ENCODE assay signal across 26 cellular contexts in genomic region chr3:33590541-33590940, GRCh38.
A peak's percentile ranks its signal among the peaks of the same experiment; 100 is the strongest.
DNase-seq lines count a peak whose midpoint lies in the region; ATAC-seq, FAIRE-seq and TF ChIP-seq lines count a peak whose summit lies in the region.
"Had no signal": no experiment of that assay in that cellular context is flagged by ENCODE, and none has a peak within 500 bp of the region (broad histone marks: within the 10 kb centered on the region; RNA-seq: fewer than 3 reads in every experiment).

No MANE protein-coding gene starts in this region.

- no peak overlapping the region for H3K9ac ChIP-seq in HepG2 (ENCODE audit: insufficient read depth, low read depth, low read length)
- H3K9ac ChIP-seq: BLaER1 treated with 17β-estradiol and CSF1 and Interleukin-3, amounts not matched to agents 10 nM and 100 nM had no signal

- H3K4me2 ChIP-seq in HepG2 (ENCODE audit: low read depth, low read length): no peak overlapping the region
- H3K4me2 ChIP-seq: A549, GM23338 had no signal

- H3K4me1 Mint-ChIP-seq in T-helper 17 cell: peaks cover 2% of the 10 kb centered on the region
- no peaks in the 10 kb centered on the region for H3K4me1 Mint-ChIP-seq in memory B cell
- H3K4me1 Mint-ChIP-seq: CD8-positive, alpha-beta memory T cell; GM23338 had no signal

- no peak overlapping the region for H2AFZ ChIP-seq in HepG2 (ENCODE audit: low read length)
- H2AFZ ChIP-seq: GM23338 had no signal

- FAIRE-seq in HepG2 (lab: Jason Lieb, UNC): no peak
- FAIRE-seq: A549, D721Med, GM12891, GM18507, H54 had no signal

- TF ChIP-seq CTCF in HepG2 (CRISPR knock-in tag; IDR thresholded peaks at IDR 0.05) (no peak), right lobe of liver (IDR thresholded peaks at IDR 0.05) (no peak)

- no peak for DNase-seq in HepG2 (ENCODE audit: low spot score)
- no peak for DNase-seq in right lobe of liver
- no peak for DNase-seq in T-helper 17 cell
- no peak for DNase-seq in memory B cell (ENCODE audit: low spot score in 2 of 2)
- DNase-seq in SKM-1 treated with dmso at 0.1 percent for 144 hours (lab: John Stamatoyannopoulos, UW; ENCODE audit: unreplicated experiment): no peak
- no peak for DNase-seq in DMS53 treated with DMSO at 0.1 percent for 48 hours (lab: John Stamatoyannopoulos, UW; ENCODE audit: unreplicated experiment)
- no peak for DNase-seq in central memory CD4-positive, alpha-beta T cell
- DNase-seq: 8988T; ACHN; AML-193; BE2C; CD4-positive, alpha-beta T cell; CD8-positive, alpha-beta memory T cell; DMS 273 treated with DMSO at 0.1 percent for 48 hours; DMS79 treated with DMSO at 0.1 percent for 48 hours; GF-D8; HFFc6 had no signal

- TF ChIP-seq RAD21 in HepG2 (CRISPR knock-in tag; IDR thresholded peaks at IDR 0.05): no peak

- WGBS in HepG2 (ENCODE audit: low lambda C conversion rate): 96% methylated on average over 2 of the region's 2 CpGs
- 93% methylated on average over 2 of the region's 2 CpGs for WGBS in right lobe of liver (ENCODE audit: insufficient coverage, low coverage, low lambda C conversion rate, missing lambda C conversion rate)

- BruUV-seq in HepG2 (replicated peaks; lab: Mats Ljungman, UMichigan): no TSS peak

- H3K27me3 ChIP-seq in HepG2 (ENCODE audit: control insufficient read depth in 1 of 2, insufficient read depth in 2 of 2, low read length in 2 of 2) (no peaks in the 10 kb centered on the region), right lobe of liver (no peaks in the 10 kb centered on the region)
- H3K27me3 ChIP-seq: BE2C; BLaER1 treated with 17β-estradiol and CSF1 and Interleukin-3, amounts not matched to agents 10 nM and 100 nM had no signal

- H4K20me1 ChIP-seq in HepG2 (ENCODE audit: insufficient read depth, low read length): no peaks in the 10 kb centered on the region
- H4K20me1 ChIP-seq: BLaER1 treated with 17β-estradiol and CSF1 and Interleukin-3, amounts not matched to agents 10 nM and 100 nM had no signal

- TF ChIP-seq POLR2A in HepG2 (IDR thresholded peaks at IDR 0.05; ENCODE audit: insufficient read depth in 1 of 2, low read depth in 2 of 2, low read length in 2 of 2) (no peak), right lobe of liver (IDR thresholded peaks at IDR 0.05) (no peak)

- no peaks in the 10 kb centered on the region for H3K9me3 Mint-ChIP-seq in memory B cell
- H3K9me3 Mint-ChIP-seq: CD14-positive monocyte; CD4-positive, alpha-beta T cell; CD8-positive, alpha-beta memory T cell; GM23338; HFFc6 had no signal

- no peak for ATAC-seq in HepG2
- no peak for ATAC-seq in right lobe of liver
- no peak for ATAC-seq in T-helper 17 cell
- ATAC-seq in memory B cell (ENCODE audit: low read depth): no peak
- ATAC-seq: A549, GM23338 had no signal

- H3K9me3 ChIP-seq in HepG2 (ENCODE audit: low read length) (no peaks in the 10 kb centered on the region), right lobe of liver (no peaks in the 10 kb centered on the region), T-helper 17 cell (ENCODE audit: control insufficient read depth, low read length, poor library complexity, severe bottlenecking) (no peaks in the 10 kb centered on the region)
- H3K9me3 ChIP-seq: A549; BE2C; BLaER1 treated with 17β-estradiol and CSF1 and Interleukin-3, amounts not matched to agents 10 nM and 100 nM; HAP-1 had no signal

- H3K27ac Mint-ChIP-seq in T-helper 17 cell (peak overlapping the region; percentile 19), memory B cell (peak overlapping the region; percentile 38)
- H3K27ac Mint-ChIP-seq: CD4-positive, alpha-beta T cell; GM23338; HFFc6 had no signal

- H3K36me3 Mint-ChIP-seq in T-helper 17 cell (ENCODE audit: low read depth): peaks cover 4% of the 10 kb centered on the region
- H3K36me3 Mint-ChIP-seq in memory B cell: peaks cover 14% of the 10 kb centered on the region

- intact Hi-C loops in HepG2 (cut with micrococcal nuclease; ENCODE audit: unreplicated experiment): no loop called here
- intact Hi-C loops in right lobe of liver (cut with DNase I): no loop called here

- H3K4me1 ChIP-seq in HepG2 (ENCODE audit: insufficient read depth, low read length) (no peaks in the 10 kb centered on the region), right lobe of liver (no peaks in the 10 kb centered on the region)
- H3K4me1 ChIP-seq: A549, BE2C had no signal

- CTCF ChIA-PET in HepG2 (lab: Yijun Ruan, JAX; ENCODE audit: low intra/inter-chr PET ratio, low total read pairs): no interaction called here

- no peaks in the 10 kb centered on the region for H3K27me3 Mint-ChIP-seq in T-helper 17 cell
- H3K27me3 Mint-ChIP-seq in memory B cell: no peaks in the 10 kb centered on the region
- H3K27me3 Mint-ChIP-seq: CD4-positive, alpha-beta T cell; CD8-positive, alpha-beta memory T cell had no signal

- H3K4me3 Mint-ChIP-seq in T-helper 17 cell (no peak overlapping the region), memory B cell (no peak overlapping the region)
- H3K4me3 Mint-ChIP-seq: CD14-positive monocyte; CD4-positive, alpha-beta T cell; CD8-positive, alpha-beta memory T cell; GM23338; HFFc6 had no signal

- H3K4me3 ChIP-seq in HepG2 (replicated peaks in 1 of 3; ENCODE audit: insufficient read depth in 1 of 3, low read depth in 2 of 3, low read length in 3 of 3): no peak overlapping the region
- H3K4me3 ChIP-seq in right lobe of liver: no peak overlapping the region
- H3K4me3 ChIP-seq: A549; BLaER1 treated with 17β-estradiol and CSF1 and Interleukin-3, amounts not matched to agents 10 nM and 100 nM; GM23338; HAP-1 had no signal

- H3K27ac ChIP-seq in HepG2 (ENCODE audit: extremely low read length, insufficient read depth, low read length) (no peak overlapping the region), right lobe of liver (no peak overlapping the region)
- H3K27ac ChIP-seq: A549; BLaER1 treated with 17β-estradiol and CSF1 and Interleukin-3, amounts not matched to agents 10 nM and 100 nM had no signal

- peaks cover 2 to 19% of the 10 kb centered on the region in 2 experiments; a peak in 2 of 5 replicates for H3K36me3 ChIP-seq in HepG2 (replicated peaks in 1 of 2; ENCODE audit: control insufficient read depth in 1 of 2, insufficient read depth in 2 of 2, low read length in 2 of 2)
- no peaks in the 10 kb centered on the region for H3K36me3 ChIP-seq in right lobe of liver
- H3K36me3 ChIP-seq: BE2C had no signal

- no peak for TF ChIP-seq EP300 in HepG2 (IDR thresholded peaks at IDR 0.05; ENCODE audit: low read depth in 2 of 2, low read length in 2 of 2)
- no peak for TF ChIP-seq EP300 in HepG2 (CRISPR knock-in tag; IDR thresholded peaks at IDR 0.05; ENCODE audit: borderline replicate concordance)

- POLR2A ChIA-PET in HepG2 (lab: Yijun Ruan, JAX): no interaction called here

- in situ Hi-C loops in HepG2 (cut with HindIII; ENCODE audit: extremely low pct_ligation_motif_present, low pct_unique_long_range_greater_than_20kb): no loop called here

- no peaks in the 10 kb centered on the region for H3K79me2 ChIP-seq in HepG2 (ENCODE audit: insufficient read depth, low read length)

TF ChIP-seq in HepG2, 621 proteins besides CTCF, POLR2A, EP300 and RAD21:
- TF ChIP-seq CEBPB (IDR thresholded peaks at IDR 0.05; ENCODE audit: borderline replicate concordance, low read depth, low read length) (peak; percentile 46; the same call in 1 of the 2 replicates), FOXO4 (CRISPR knock-in tag; conservative IDR thresholded peaks at IDR 0.05) (no peak), CC2D1A (CRISPR knock-in tag; IDR thresholded peaks at IDR 0.05) (no peak)
